Comparison of ENCODE assay signal across 19 cellular contexts in genomic region chr9:22136446-22137140, GRCh38.
A peak's percentile ranks its signal among the peaks of the same experiment; 100 is the strongest.
DNase-seq lines count a peak whose midpoint lies in the region; TF ChIP-seq lines count a peak whose summit lies in the region.
"Had no signal": no experiment of that assay in that cellular context is flagged by ENCODE, and none has a peak within 500 bp of the region (broad histone marks: within the 10 kb centered on the region; RNA-seq: fewer than 3 reads in every experiment).

No MANE protein-coding gene starts in this region.

- H3K4me1 ChIP-seq in mammary epithelial cell (ENCODE audit: insufficient read depth, low read length): peaks cover 46% of the 10 kb centered on the region

- H3K9me3 Mint-ChIP-seq in MCF 10A (ENCODE audit: unreplicated experiment): no peaks in the 10 kb centered on the region
- no peaks in the 10 kb centered on the region for H3K9me3 Mint-ChIP-seq in glutamatergic neuron (ENCODE audit: unreplicated experiment)

- POLR2A ChIA-PET in MCF 10A (lab: Yijun Ruan, JAX): no interaction called here

- no peaks in the 10 kb centered on the region for H3K9me3 ChIP-seq in mammary epithelial cell (replicated peaks; ENCODE audit: insufficient read depth, low read length)

- H3K36me3 Mint-ChIP-seq in MCF 10A (ENCODE audit: insufficient read depth, unreplicated experiment): no peaks in the 10 kb centered on the region
- peaks cover 4% of the 10 kb centered on the region for H3K36me3 Mint-ChIP-seq in glutamatergic neuron (ENCODE audit: unreplicated experiment)

- peak overlapping the region; percentile 3 for H2AFZ ChIP-seq in mammary epithelial cell (ENCODE audit: low read depth, low read length)

- H3K79me2 ChIP-seq in mammary epithelial cell (ENCODE audit: insufficient read depth, low read length): no peaks in the 10 kb centered on the region

- DNase-seq in mammary epithelial cell: peak; percentile 70
- no peak for DNase-seq in MCF 10A (ENCODE audit: unreplicated experiment)
- peak; percentile 90 for DNase-seq in astrocyte of the spinal cord (ENCODE audit: low read depth, low spot score)
- DNase-seq in hepatic stellate cell (ENCODE audit: low spot score): peak; percentile 52
- no peak for DNase-seq in DMS53 (lab: John Stamatoyannopoulos, UW)
- no peak for DNase-seq in NCI-H2081 (lab: John Stamatoyannopoulos, UW)
- DNase-seq in NOMO-1 treated with dmso at 0.1 percent for 144 hours (lab: John Stamatoyannopoulos, UW; ENCODE audit: unreplicated experiment): no peak
- no peak for DNase-seq in glutamatergic neuron
- DNase-seq: activated CD4-positive, alpha-beta T cell treated with anti-CD3 and anti-CD28 coated beads for 4 hours; activated CD8-positive, alpha-beta memory T cell treated with anti-CD3 and anti-CD28 coated beads, Interleukin-2, amount 50 U/mL, for 48 hours; activated naive CD4-positive, alpha-beta T cell treated with Interleukin-2 at 50 U/mL for 16 hours; caudate nucleus; effector CD8-positive, alpha-beta T cell; NCI-H1436; SHP77 treated with DMSO at 0.1 percent for 48 hours; stimulated activated CD4-positive, alpha-beta T cell treated with anti-CD3 and anti-CD28 coated beads, Interleukin-4, amount 100 ng/mL, for 4 hours; T-helper 9 cell had no signal

- no peaks in the 10 kb centered on the region for H4K20me1 ChIP-seq in mammary epithelial cell (ENCODE audit: insufficient read depth, low read length)

- WGBS in mammary epithelial cell (ENCODE audit: low coverage, missing lambda C conversion rate): 40% methylated on average over 4 of the region's 4 CpGs

- H3K27me3 ChIP-seq in mammary epithelial cell (ENCODE audit: insufficient read depth, low read length): no peaks in the 10 kb centered on the region

- no TSS peak for BruUV-seq in mammary epithelial cell (replicated peaks; lab: Mats Ljungman, UMichigan)
- BruUV-seq in MCF 10A (replicated peaks; lab: Mats Ljungman, UMichigan): no TSS peak

- no peak overlapping the region for H3K4me3 ChIP-seq in mammary epithelial cell (replicated peaks in 1 of 3; ENCODE audit: insufficient read depth in 1 of 3, low read depth in 2 of 3, low read length in 3 of 3)
- no peak overlapping the region for H3K4me3 ChIP-seq in astrocyte of the spinal cord (ENCODE audit: low read depth, low read length)

- H3K4me3 Mint-ChIP-seq in MCF 10A (ENCODE audit: unreplicated experiment) (no peak overlapping the region), glutamatergic neuron (ENCODE audit: unreplicated experiment) (no peak overlapping the region)

- intact Hi-C loops in mammary epithelial cell (cut with micrococcal nuclease): no loop called here
- intact Hi-C loops in MCF 10A (cut with micrococcal nuclease): no loop called here

- dilution Hi-C loops in mammary epithelial cell (cut with HindIII; ENCODE audit: low sequenced_read_pairs): no loop called here

- CTCF ChIA-PET in mammary epithelial cell (lab: Charles Lee; ENCODE audit: low non-redundant PET) (no interaction called here), MCF 10A (lab: Yijun Ruan, JAX) (no interaction called here)

- no peaks in the 10 kb centered on the region for H3K27me3 Mint-ChIP-seq in MCF 10A (ENCODE audit: insufficient read depth, unreplicated experiment)
- H3K27me3 Mint-ChIP-seq in glutamatergic neuron (ENCODE audit: unreplicated experiment): no peaks in the 10 kb centered on the region

- H3K4me2 ChIP-seq in mammary epithelial cell (ENCODE audit: insufficient read depth, low read depth, low read length): peak overlapping the region; percentile 22

- no peak overlapping the region for H3K9ac ChIP-seq in mammary epithelial cell (ENCODE audit: insufficient read depth, low read length)

- TF ChIP-seq CTCF in mammary epithelial cell (conservative IDR thresholded peaks at IDR 0.05 in 1 of 2, IDR thresholded peaks at IDR 0.05 in 1 of 2; ENCODE audit: extremely low read depth in 1 of 2, insufficient read depth in 1 of 2, low read depth in 1 of 2, low read length in 2 of 2) (no peak), MCF 10A (IDR thresholded peaks at IDR 0.05; ENCODE audit: unreplicated experiment) (no peak), astrocyte of the spinal cord (IDR thresholded peaks at IDR 0.05; ENCODE audit: low read depth, low read length) (no peak), glutamatergic neuron (IDR thresholded peaks at IDR 0.05; ENCODE audit: partially characterized antibody, unreplicated experiment) (no peak)

- peak overlapping the region; percentile 23 for H3K27ac ChIP-seq in mammary epithelial cell (ENCODE audit: insufficient read depth, low read depth, low read length)
- H3K27ac ChIP-seq: 22Rv1, HL-60 had no signal

- in situ Hi-C loops in mammary epithelial cell (cut with MboI; ENCODE audit: low sequenced_read_pairs in 2 of 2): loop anchor here in 1 of 2 donors (10.0 kb wide), 1 partner anchor 62 kb away; no protein-coding TSS in a partner anchor
- in situ Hi-C loops in astrocyte of the spinal cord (cut with HindIII; ENCODE audit: low sequenced_read_pairs): no loop called here

- no peak overlapping the region for H3K27ac Mint-ChIP-seq in MCF 10A (ENCODE audit: low read depth, unreplicated experiment)
- no peak overlapping the region for H3K27ac Mint-ChIP-seq in glutamatergic neuron (ENCODE audit: unreplicated experiment)

- H3K4me1 Mint-ChIP-seq in MCF 10A (ENCODE audit: insufficient read depth, unreplicated experiment): no peaks in the 10 kb centered on the region
- H3K4me1 Mint-ChIP-seq in glutamatergic neuron (ENCODE audit: low read depth, unreplicated experiment): no peaks in the 10 kb centered on the region

- H3K36me3 ChIP-seq in mammary epithelial cell (ENCODE audit: insufficient read depth, low read length): no peaks in the 10 kb centered on the region

Comparison
In these comparisons a context has a peak if more than half of its experiments do, and no peak if none do; other contexts are left out.
1. DNase-seq: peak in mammary epithelial cell (single experiment), astrocyte of the spinal cord (single experiment) and hepatic stellate cell (single experiment); none in MCF 10A (single experiment), DMS53 (single experiment), NCI-H2081 (0 of 2), NOMO-1 treated with dmso at 0.1 percent for 144 hours (single experiment) and glutamatergic neuron (single experiment).